ENCODE assay signal across 1 cellular context in the genomic region with DNA sequence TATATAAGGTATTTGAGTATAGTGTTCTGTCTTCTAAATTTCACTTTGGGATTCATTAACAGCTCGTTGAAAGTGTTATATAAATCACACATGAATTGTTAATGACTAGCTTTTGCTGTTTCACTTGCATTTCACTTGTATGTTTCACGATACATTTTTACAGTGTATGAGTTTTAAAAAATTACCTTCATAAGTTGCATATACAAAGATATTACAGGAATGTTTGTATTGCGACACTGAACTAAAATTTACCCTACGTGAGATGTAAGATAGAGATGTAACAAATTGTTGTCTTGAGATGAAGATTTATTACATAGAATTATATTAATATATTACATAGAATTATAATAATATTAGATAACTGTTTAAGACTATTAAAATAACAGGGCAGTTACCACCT.
TF ChIP-seq lines count a peak whose summit lies in the region.

No MANE protein-coding gene starts in this region.

TF ChIP-seq in GM23338, 12 proteins besides CTCF, POLR2A, EP300 and RAD21 (continued from another document):
- TF ChIP-seq, protein P1, sequence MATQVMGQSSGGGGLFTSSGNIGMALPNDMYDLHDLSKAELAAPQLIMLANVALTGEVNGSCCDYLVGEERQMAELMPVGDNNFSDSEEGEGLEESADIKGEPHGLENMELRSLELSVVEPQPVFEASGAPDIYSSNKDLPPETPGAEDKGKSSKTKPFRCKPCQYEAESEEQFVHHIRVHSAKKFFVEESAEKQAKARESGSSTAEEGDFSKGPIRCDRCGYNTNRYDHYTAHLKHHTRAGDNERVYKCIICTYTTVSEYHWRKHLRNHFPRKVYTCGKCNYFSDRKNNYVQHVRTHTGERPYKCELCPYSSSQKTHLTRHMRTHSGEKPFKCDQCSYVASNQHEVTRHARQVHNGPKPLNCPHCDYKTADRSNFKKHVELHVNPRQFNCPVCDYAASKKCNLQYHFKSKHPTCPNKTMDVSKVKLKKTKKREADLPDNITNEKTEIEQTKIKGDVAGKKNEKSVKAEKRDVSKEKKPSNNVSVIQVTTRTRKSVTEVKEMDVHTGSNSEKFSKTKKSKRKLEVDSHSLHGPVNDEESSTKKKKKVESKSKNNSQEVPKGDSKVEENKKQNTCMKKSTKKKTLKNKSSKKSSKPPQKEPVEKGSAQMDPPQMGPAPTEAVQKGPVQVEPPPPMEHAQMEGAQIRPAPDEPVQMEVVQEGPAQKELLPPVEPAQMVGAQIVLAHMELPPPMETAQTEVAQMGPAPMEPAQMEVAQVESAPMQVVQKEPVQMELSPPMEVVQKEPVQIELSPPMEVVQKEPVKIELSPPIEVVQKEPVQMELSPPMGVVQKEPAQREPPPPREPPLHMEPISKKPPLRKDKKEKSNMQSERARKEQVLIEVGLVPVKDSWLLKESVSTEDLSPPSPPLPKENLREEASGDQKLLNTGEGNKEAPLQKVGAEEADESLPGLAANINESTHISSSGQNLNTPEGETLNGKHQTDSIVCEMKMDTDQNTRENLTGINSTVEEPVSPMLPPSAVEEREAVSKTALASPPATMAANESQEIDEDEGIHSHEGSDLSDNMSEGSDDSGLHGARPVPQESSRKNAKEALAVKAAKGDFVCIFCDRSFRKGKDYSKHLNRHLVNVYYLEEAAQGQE (IDR thresholded peaks at IDR 0.05; ENCODE audit: unreplicated experiment): no peak
- TF ChIP-seq NANOG (IDR thresholded peaks at IDR 0.05; ENCODE audit: borderline replicate concordance): no peak
- TF ChIP-seq JUNB (IDR thresholded peaks at IDR 0.05; ENCODE audit: unreplicated experiment): no peak
- TF ChIP-seq EZH2 (IDR thresholded peaks at IDR 0.05; ENCODE audit: low read depth, unreplicated experiment): no peak
- TF ChIP-seq POLR2AphosphoS5 (IDR thresholded peaks at IDR 0.05; ENCODE audit: low read depth): no peak
- TF ChIP-seq, protein P2, sequence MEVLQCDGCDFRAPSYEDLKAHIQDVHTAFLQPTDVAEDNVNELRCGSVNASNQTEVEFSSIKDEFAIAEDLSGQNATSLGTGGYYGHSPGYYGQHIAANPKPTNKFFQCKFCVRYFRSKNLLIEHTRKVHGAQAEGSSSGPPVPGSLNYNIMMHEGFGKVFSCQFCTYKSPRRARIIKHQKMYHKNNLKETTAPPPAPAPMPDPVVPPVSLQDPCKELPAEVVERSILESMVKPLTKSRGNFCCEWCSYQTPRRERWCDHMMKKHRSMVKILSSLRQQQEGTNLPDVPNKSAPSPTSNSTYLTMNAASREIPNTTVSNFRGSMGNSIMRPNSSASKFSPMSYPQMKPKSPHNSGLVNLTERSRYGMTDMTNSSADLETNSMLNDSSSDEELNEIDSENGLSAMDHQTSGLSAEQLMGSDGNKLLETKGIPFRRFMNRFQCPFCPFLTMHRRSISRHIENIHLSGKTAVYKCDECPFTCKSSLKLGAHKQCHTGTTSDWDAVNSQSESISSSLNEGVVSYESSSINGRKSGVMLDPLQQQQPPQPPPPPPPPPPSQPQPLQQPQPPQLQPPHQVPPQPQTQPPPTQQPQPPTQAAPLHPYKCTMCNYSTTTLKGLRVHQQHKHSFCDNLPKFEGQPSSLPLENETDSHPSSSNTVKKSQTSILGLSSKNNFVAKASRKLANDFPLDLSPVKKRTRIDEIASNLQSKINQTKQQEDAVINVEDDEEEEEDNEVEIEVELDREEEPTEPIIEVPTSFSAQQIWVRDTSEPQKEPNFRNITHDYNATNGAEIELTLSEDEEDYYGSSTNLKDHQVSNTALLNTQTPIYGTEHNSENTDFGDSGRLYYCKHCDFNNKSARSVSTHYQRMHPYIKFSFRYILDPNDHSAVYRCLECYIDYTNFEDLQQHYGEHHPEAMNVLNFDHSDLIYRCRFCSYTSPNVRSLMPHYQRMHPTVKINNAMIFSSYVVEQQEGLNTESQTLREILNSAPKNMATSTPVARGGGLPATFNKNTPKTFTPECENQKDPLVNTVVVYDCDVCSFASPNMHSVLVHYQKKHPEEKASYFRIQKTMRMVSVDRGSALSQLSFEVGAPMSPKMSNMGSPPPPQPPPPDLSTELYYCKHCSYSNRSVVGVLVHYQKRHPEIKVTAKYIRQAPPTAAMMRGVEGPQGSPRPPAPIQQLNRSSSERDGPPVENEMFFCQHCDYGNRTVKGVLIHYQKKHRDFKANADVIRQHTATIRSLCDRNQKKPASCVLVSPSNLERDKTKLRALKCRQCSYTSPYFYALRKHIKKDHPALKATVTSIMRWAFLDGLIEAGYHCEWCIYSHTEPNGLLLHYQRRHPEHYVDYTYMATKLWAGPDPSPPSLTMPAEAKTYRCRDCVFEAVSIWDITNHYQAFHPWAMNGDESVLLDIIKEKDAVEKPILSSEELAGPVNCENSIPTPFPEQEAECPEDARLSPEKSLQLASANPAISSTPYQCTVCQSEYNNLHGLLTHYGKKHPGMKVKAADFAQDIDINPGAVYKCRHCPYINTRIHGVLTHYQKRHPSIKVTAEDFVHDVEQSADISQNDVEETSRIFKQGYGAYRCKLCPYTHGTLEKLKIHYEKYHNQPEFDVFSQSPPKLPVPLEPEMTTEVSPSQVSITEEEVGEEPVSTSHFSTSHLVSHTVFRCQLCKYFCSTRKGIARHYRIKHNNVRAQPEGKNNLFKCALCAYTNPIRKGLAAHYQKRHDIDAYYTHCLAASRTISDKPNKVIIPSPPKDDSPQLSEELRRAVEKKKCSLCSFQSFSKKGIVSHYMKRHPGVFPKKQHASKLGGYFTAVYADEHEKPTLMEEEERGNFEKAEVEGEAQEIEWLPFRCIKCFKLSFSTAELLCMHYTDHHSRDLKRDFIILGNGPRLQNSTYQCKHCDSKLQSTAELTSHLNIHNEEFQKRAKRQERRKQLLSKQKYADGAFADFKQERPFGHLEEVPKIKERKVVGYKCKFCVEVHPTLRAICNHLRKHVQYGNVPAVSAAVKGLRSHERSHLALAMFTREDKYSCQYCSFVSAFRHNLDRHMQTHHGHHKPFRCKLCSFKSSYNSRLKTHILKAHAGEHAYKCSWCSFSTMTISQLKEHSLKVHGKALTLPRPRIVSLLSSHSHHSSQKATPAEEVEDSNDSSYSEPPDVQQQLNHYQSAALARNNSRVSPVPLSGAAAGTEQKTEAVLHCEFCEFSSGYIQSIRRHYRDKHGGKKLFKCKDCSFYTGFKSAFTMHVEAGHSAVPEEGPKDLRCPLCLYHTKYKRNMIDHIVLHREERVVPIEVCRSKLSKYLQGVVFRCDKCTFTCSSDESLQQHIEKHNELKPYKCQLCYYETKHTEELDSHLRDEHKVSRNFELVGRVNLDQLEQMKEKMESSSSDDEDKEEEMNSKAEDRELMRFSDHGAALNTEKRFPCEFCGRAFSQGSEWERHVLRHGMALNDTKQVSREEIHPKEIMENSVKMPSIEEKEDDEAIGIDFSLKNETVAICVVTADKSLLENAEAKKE (CRISPR knock-in tag; IDR thresholded peaks at IDR 0.05): no peak
